Comparison of ENCODE assay signal across 1 cellular context in the genomic region with DNA sequence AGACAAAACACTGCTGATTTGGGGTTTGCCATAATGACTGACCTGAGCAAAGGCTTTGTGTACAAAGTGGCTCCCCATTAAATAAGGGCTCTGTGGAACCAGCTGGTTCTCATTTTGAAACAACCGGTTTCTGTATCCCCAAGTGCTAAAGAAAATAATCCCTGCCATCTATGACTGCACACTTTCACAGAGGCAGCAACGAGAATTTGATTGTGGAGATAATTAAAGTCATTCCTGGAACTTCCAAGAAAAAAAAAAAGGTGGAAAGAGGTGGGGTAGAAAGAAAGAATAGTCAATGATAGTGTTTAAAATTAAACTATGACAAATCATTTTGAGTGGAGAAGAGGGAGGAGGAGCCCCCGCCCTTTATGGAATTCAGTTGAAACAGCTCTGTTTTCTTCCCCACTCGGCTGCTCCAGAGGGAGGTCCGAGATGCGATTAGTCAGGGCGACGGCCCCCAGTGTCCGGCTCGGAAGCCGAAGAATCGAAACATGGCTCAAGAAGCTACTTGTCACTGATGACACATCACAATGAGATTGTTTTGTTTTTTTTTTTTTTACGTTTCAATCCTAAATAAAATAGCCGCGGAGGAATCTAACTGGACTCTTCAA.
TF ChIP-seq lines count a peak whose summit lies in the region.

No MANE protein-coding gene starts in this region.

TF ChIP-seq in SK-N-SH, 30 proteins besides CTCF, POLR2A, EP300 and RAD21 (continued from another document):
- TF ChIP-seq, protein P1, sequence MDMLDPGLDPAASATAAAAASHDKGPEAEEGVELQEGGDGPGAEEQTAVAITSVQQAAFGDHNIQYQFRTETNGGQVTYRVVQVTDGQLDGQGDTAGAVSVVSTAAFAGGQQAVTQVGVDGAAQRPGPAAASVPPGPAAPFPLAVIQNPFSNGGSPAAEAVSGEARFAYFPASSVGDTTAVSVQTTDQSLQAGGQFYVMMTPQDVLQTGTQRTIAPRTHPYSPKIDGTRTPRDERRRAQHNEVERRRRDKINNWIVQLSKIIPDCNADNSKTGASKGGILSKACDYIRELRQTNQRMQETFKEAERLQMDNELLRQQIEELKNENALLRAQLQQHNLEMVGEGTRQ (IDR thresholded peaks at IDR 0.05; ENCODE audit: borderline replicate concordance, low read depth, low read length): no peak
- no peak for TF ChIP-seq FOSL2 (IDR thresholded peaks at IDR 0.05; ENCODE audit: borderline replicate concordance, low read depth)
TF ChIP-seq in SK-N-SH: peak in this region for 4.
